ENCODE assay signal across 18 cellular contexts in the genomic region with DNA sequence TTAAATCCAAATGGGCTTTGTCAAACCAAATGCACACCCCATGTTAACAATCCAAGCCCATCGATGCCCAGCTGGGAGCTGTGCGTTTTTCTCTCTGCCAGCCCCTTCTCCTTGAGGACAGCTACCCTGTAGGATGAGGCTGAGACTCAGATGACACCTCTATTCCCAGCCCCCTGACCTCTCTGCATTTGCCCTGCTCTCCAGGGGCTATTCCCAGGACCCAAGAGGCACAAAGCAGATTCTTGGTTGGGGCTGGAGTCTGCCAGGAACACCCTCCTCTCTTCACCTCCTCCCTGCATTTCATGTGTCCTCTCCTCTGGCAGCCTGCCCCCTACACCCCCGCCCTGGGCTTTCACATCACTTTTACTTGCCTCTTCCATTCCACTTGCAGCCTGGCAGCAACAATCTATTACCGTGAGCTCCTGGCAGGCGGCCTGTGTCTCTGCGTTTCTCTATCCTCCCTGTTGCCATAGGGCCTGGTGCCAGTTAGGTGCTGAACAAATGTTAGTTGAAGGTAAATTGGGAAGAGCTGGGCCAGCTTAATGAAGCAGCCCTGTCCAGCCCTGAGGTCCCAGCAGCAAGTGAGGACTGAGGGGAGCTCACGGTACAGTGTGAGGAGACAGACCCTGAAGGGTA. TPM values are rescaled to one million over a fixed set of nuclear protein-coding genes. Genes with fewer than 3 reads are reported as not detected.
DNase-seq lines count a peak whose midpoint lies in the region; ATAC-seq, FAIRE-seq and TF ChIP-seq lines count a peak whose summit lies in the region.
"Had no signal": no experiment of that assay in that cellular context is flagged by ENCODE, and none has a peak within 500 bp of the region (broad histone marks: within the 10 kb centered on the region; RNA-seq: fewer than 3 reads in every experiment).

No MANE protein-coding gene starts in this region.

- no peak for FAIRE-seq in H54 (lab: Jason Lieb, UNC)
- FAIRE-seq: GM12891 had no signal

- TF ChIP-seq POLR2A in H54 (IDR thresholded peaks at IDR 0.05; ENCODE audit: low read depth, low read length): no peak

- DNase-seq in NCI-H1105 treated with DMSO at 0.1 percent for 48 hours (lab: John Stamatoyannopoulos, UW) (peak; percentile 7), NCI-H1105 (lab: John Stamatoyannopoulos, UW) (no peak), NCI-H2029 (lab: John Stamatoyannopoulos, UW) (peak; percentile 56), cerebellum (ENCODE audit: low spot score) (peak; percentile 87), occipital lobe (lab: John Stamatoyannopoulos, UW) (peak; percentile 57), H54 (ENCODE audit: insufficient read length, low spot score) (no peak)
- no peak for DNase-seq in stimulated activated CD4-positive, alpha-beta T cell treated with anti-CD3 and anti-CD28 coated beads, Interleukin-4, amount 100 ng/mL, for 1 hour
- DNase-seq: activated gamma-delta T cell; central memory CD4-positive, alpha-beta T cell; effector memory CD8-positive, alpha-beta T cell; heart right ventricle; KG1; NCI-H1048; NCI-H524 treated with DMSO at 0.1 percent for 48 hours; SIG-M5 had no signal

- no peak for ATAC-seq in HG03565 (IDR thresholded peaks at IDR 0.05; ENCODE audit: unreplicated experiment)
- ATAC-seq: effector memory CD8-positive, alpha-beta T cell; HCT116 had no signal

RNA-seq across cellular contexts. Expression of gene ADD2, which starts 51.8 kb away (rescaled TPM):
- total RNA-seq in cerebellum (119 TPM), occipital lobe (435 TPM)

Comparison
In these comparisons a context has a peak if more than half of its experiments do, and no peak if none do; other contexts are left out.
1. DNase-seq: peak in NCI-H1105 treated with DMSO at 0.1 percent for 48 hours (single experiment), NCI-H2029 (single experiment), cerebellum (single experiment) and occipital lobe (single experiment); none in NCI-H1105 (single experiment), H54 (single experiment) and stimulated activated CD4-positive, alpha-beta T cell treated with anti-CD3 and anti-CD28 coated beads, Interleukin-4, amount 100 ng/mL, for 1 hour (single experiment).